ENCODE assay signal across 22 cellular contexts in the genomic region with DNA sequence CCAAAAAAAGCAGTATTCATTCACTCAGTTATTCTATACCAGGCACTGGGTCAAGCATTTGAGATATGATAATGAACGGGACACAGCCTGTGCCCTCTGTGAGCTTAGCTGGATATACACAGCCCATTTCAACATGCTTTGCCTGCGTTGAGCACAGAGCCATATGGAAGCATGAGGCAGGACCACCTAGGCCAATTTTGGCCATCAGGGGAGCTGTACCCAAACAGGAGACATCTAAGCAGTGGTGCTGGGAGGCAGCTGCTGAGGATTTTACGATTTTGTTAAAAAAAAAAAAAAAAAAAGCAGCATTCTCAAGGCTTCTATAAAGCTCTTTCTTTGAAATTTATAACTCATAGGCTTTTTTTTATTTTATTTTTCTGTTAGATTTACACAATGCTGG.
DNase-seq lines count a peak whose midpoint lies in the region; TF ChIP-seq lines count a peak whose summit lies in the region.
"Had no signal": no experiment of that assay in that cellular context is flagged by ENCODE, and none has a peak within 500 bp of the region (broad histone marks: within the 10 kb centered on the region; RNA-seq: fewer than 3 reads in every experiment).

No MANE protein-coding gene starts in this region.

- H3K4me3 ChIP-seq in mammary epithelial cell (replicated peaks in 1 of 3; ENCODE audit: insufficient read depth in 1 of 3, low read depth in 2 of 3, low read length in 3 of 3) = no peak overlapping the region
- H3K4me3 ChIP-seq: adrenal gland, coronary artery, GM23248, right atrium auricular region, upper lobe of left lung had no signal

- H3K4me1 ChIP-seq in mammary epithelial cell (ENCODE audit: insufficient read depth, low read length) = peaks cover 8% of the 10 kb centered on the region
- H3K4me1 ChIP-seq: upper lobe of left lung had no signal

- BruUV-seq in mammary epithelial cell (replicated peaks; lab: Mats Ljungman, UMichigan) = no TSS peak

- H3K9ac ChIP-seq in mammary epithelial cell (ENCODE audit: insufficient read depth, low read length) = no peak overlapping the region
- H3K9ac ChIP-seq: GM23248 had no signal

- H3K36me3 Mint-ChIP-seq in chondrocyte (ENCODE audit: low read depth) = peaks cover 15% of the 10 kb centered on the region
- H3K36me3 Mint-ChIP-seq in nephron progenitor cell (ENCODE audit: low read depth) = peaks cover 12% of the 10 kb centered on the region

- peak; percentile 2 for DNase-seq in NCI-H1092 treated with DMSO at 0.1 percent for 48 hours (lab: John Stamatoyannopoulos, UW)
- DNase-seq in NCI-H1092 (lab: John Stamatoyannopoulos, UW) = no peak
- DNase-seq in NAMALWA (ENCODE audit: low spot score) = peak; percentile 26
- DNase-seq in chondrocyte (ENCODE audit: low spot score) = no peak
- peak; percentile 4 for DNase-seq in nephron progenitor cell
- no peak for DNase-seq in T-helper 1 cell
- DNase-seq in caudate nucleus (lab: John Stamatoyannopoulos, UW) = no peak
- DNase-seq in mammary epithelial cell = no peak
- DNase-seq: 8988T; activated CD4-positive, alpha-beta T cell treated with anti-CD3 and anti-CD28 coated beads, Interleukin-2, amount 50 U/mL, for 1 hour; activated T-cell treated with anti-CD3 and anti-CD28 coated beads, Interleukin-2, amount 50 U/mL, for 24 hours; adrenal gland; erythroblast; GM23248; Kasumi-1; naive thymus-derived CD8-positive, alpha-beta T cell; NCI-H2029; SIG-M5; stimulated activated naive B cell treated with anti-CD40 and anti-IgM and Interleukin-4, amounts not matched to agents 10 μg/mL and 1 μg/mL and 100 μg/mL, for 72 hours; upper lobe of left lung had no signal

- H3K27ac Mint-ChIP-seq in chondrocyte (ENCODE audit: unreplicated experiment) = no peak overlapping the region
- H3K27ac Mint-ChIP-seq in nephron progenitor cell = no peak overlapping the region
- H3K27ac Mint-ChIP-seq: activated T-cell treated with anti-CD3 and anti-CD28 coated beads, Interleukin-2, amount 50 U/mL, for 24 hours; stimulated activated naive B cell treated with anti-CD40 and anti-IgM and Interleukin-4, amounts not matched to agents 10 μg/mL and 1 μg/mL and 100 μg/mL, for 72 hours had no signal

- 97% methylated on average over 3 of the region's 3 CpGs for WGBS in mammary epithelial cell (ENCODE audit: low coverage, missing lambda C conversion rate)

- no peaks in the 10 kb centered on the region for H3K27me3 Mint-ChIP-seq in chondrocyte (ENCODE audit: low read depth)
- no peaks in the 10 kb centered on the region for H3K27me3 Mint-ChIP-seq in nephron progenitor cell (ENCODE audit: low read depth, poor library complexity)
- H3K27me3 Mint-ChIP-seq: activated T-cell treated with anti-CD3 and anti-CD28 coated beads, Interleukin-2, amount 50 U/mL, for 24 hours; naive thymus-derived CD8-positive, alpha-beta T cell; stimulated activated naive B cell treated with anti-CD40 and anti-IgM and Interleukin-4, amounts not matched to agents 10 μg/mL and 1 μg/mL and 100 μg/mL, for 72 hours had no signal

- in situ Hi-C loops in mammary epithelial cell (cut with MboI; ENCODE audit: low sequenced_read_pairs in 2 of 2) = no loop called here

- no peak overlapping the region for H2AFZ ChIP-seq in mammary epithelial cell (ENCODE audit: low read depth, low read length)
- H2AFZ ChIP-seq: GM23248 had no signal

- H3K4me1 Mint-ChIP-seq in chondrocyte (ENCODE audit: low read depth) = peaks cover 2% of the 10 kb centered on the region
- no peaks in the 10 kb centered on the region for H3K4me1 Mint-ChIP-seq in nephron progenitor cell
- H3K4me1 Mint-ChIP-seq: stimulated activated naive B cell treated with anti-CD40 and anti-IgM and Interleukin-4, amounts not matched to agents 10 μg/mL and 1 μg/mL and 100 μg/mL, for 72 hours had no signal

- H3K27ac ChIP-seq in caudate nucleus (ENCODE audit: low read depth, low read length) = no peak overlapping the region
- H3K27ac ChIP-seq in mammary epithelial cell (ENCODE audit: insufficient read depth, low read depth, low read length) = no peak overlapping the region
- H3K27ac ChIP-seq: adrenal gland, coronary artery, GM23248, right atrium auricular region, upper lobe of left lung had no signal

- dilution Hi-C loops in mammary epithelial cell (cut with HindIII; ENCODE audit: low sequenced_read_pairs) = no loop called here

- no peaks in the 10 kb centered on the region for H4K20me1 ChIP-seq in mammary epithelial cell (ENCODE audit: insufficient read depth, low read length)

- CTCF ChIA-PET in mammary epithelial cell (lab: Charles Lee; ENCODE audit: low non-redundant PET) = no interaction called here

- H3K4me3 Mint-ChIP-seq in chondrocyte (ENCODE audit: unreplicated experiment) (no peak overlapping the region), nephron progenitor cell (no peak overlapping the region)
- H3K4me3 Mint-ChIP-seq: activated T-cell treated with anti-CD3 and anti-CD28 coated beads, Interleukin-2, amount 50 U/mL, for 24 hours; naive thymus-derived CD8-positive, alpha-beta T cell; stimulated activated naive B cell treated with anti-CD40 and anti-IgM and Interleukin-4, amounts not matched to agents 10 μg/mL and 1 μg/mL and 100 μg/mL, for 72 hours had no signal

- H3K79me2 ChIP-seq in mammary epithelial cell (ENCODE audit: insufficient read depth, low read length) = no peaks in the 10 kb centered on the region

- no peaks in the 10 kb centered on the region for H3K27me3 ChIP-seq in mammary epithelial cell (ENCODE audit: insufficient read depth, low read length)
- H3K27me3 ChIP-seq: adrenal gland, right atrium auricular region, upper lobe of left lung had no signal

- no peaks in the 10 kb centered on the region for H3K9me3 ChIP-seq in mammary epithelial cell (replicated peaks; ENCODE audit: insufficient read depth, low read length)
- H3K9me3 ChIP-seq: adrenal gland, right atrium auricular region, upper lobe of left lung had no signal

- no peak overlapping the region for H3K4me2 ChIP-seq in mammary epithelial cell (ENCODE audit: insufficient read depth, low read depth, low read length)

- intact Hi-C loops in mammary epithelial cell (cut with micrococcal nuclease) = no loop called here

- no peaks in the 10 kb centered on the region for H3K36me3 ChIP-seq in mammary epithelial cell (ENCODE audit: insufficient read depth, low read length)
- H3K36me3 ChIP-seq: adrenal gland had no signal

- H3K9me3 Mint-ChIP-seq in chondrocyte (ENCODE audit: low read depth) (no peaks in the 10 kb centered on the region), nephron progenitor cell (peaks cover under 1% of the 10 kb centered on the region)
- H3K9me3 Mint-ChIP-seq: activated T-cell treated with anti-CD3 and anti-CD28 coated beads, Interleukin-2, amount 50 U/mL, for 24 hours; naive thymus-derived CD8-positive, alpha-beta T cell; stimulated activated naive B cell treated with anti-CD40 and anti-IgM and Interleukin-4, amounts not matched to agents 10 μg/mL and 1 μg/mL and 100 μg/mL, for 72 hours had no signal

- TF ChIP-seq CTCF in chondrocyte (IDR thresholded peaks at IDR 0.05) = peak; percentile 42
- peak; percentile 32 for TF ChIP-seq CTCF in nephron progenitor cell (IDR thresholded peaks at IDR 0.05)
- no peak for TF ChIP-seq CTCF in mammary epithelial cell (conservative IDR thresholded peaks at IDR 0.05 in 1 of 2, IDR thresholded peaks at IDR 0.05 in 1 of 2; ENCODE audit: extremely low read depth in 1 of 2, insufficient read depth in 1 of 2, low read depth in 1 of 2, low read length in 2 of 2)

Comparison
In these comparisons a context has a peak if more than half of its experiments do, and no peak if none do; other contexts are left out.
1. DNase-seq: peak in NCI-H1092 treated with DMSO at 0.1 percent for 48 hours (single experiment), NAMALWA (single experiment) and nephron progenitor cell (single experiment); none in NCI-H1092 (single experiment), chondrocyte (single experiment), T-helper 1 cell (0 of 5), caudate nucleus (0 of 61) and mammary epithelial cell (single experiment).
2. CTCF ChIP-seq: peak in chondrocyte (single experiment) and nephron progenitor cell (single experiment); none in mammary epithelial cell (0 of 2).